23 cellular contexts compared by ENCODE assay signal in genomic region chr16:10086620-10087019, GRCh38.
"Had no signal": no experiment of that assay in that cellular context is flagged by ENCODE, and none has a peak within 500 bp of the region (broad histone marks: within the 10 kb centered on the region; RNA-seq: fewer than 3 reads in every experiment).

No MANE protein-coding gene starts in this region.

- H3K4me1 Mint-ChIP-seq: activated naive CD8-positive, alpha-beta T cell treated with anti-CD3 and anti-CD28 coated beads, Interleukin-2, amount 50 U/mL, for 24 hours; naive thymus-derived CD8-positive, alpha-beta T cell; stimulated activated naive B cell treated with anti-CD40 and anti-IgM and Interleukin-4, amounts not matched to agents 10 μg/mL and 1 μg/mL and 100 μg/mL, for 72 hours had no signal

- H3K4me3 Mint-ChIP-seq: activated CD4-positive, alpha-beta memory T cell treated with anti-CD3 and anti-CD28 coated beads for 36 hours; activated naive CD4-positive, alpha-beta T cell treated with anti-CD3 and anti-CD28 coated beads for 36 hours; activated naive CD8-positive, alpha-beta T cell treated with anti-CD3 and anti-CD28 coated beads, Interleukin-2, amount 50 U/mL, for 24 hours; activated T-cell treated with anti-CD3 and anti-CD28 coated beads, Interleukin-2, amount 50 U/mL, for 72 hours; mesothelial cell of epicardium; naive thymus-derived CD8-positive, alpha-beta T cell; neural progenitor cell; stimulated activated naive B cell treated with anti-CD40 and anti-IgM and Interleukin-4, amounts not matched to agents 10 μg/mL and 1 μg/mL and 100 μg/mL, for 72 hours; T-helper 1 cell treated with Interleukin-12 subunit alpha and Interleukin-12 subunit beta and Interleukin-4 antibody, amounts not matched to agents 30 μg/mL and 1 μg/mL, for 36 hours; type B pancreatic cell had no signal

- H3K36me3 Mint-ChIP-seq: activated CD4-positive, alpha-beta memory T cell treated with anti-CD3 and anti-CD28 coated beads for 36 hours; mesothelial cell of epicardium; neural progenitor cell; stimulated activated naive B cell treated with anti-CD40 and anti-IgM and Interleukin-4, amounts not matched to agents 10 μg/mL and 1 μg/mL and 100 μg/mL, for 72 hours had no signal

- H3K27ac ChIP-seq: body of pancreas, cardiac muscle cell, neural progenitor cell, thoracic aorta, vagina had no signal

- DNase-seq: activated CD4-positive, alpha-beta memory T cell treated with anti-CD3 and anti-CD28 coated beads for 36 hours; activated CD4-positive, alpha-beta T cell treated with anti-CD3 and anti-CD28 coated beads for 4 hours; activated CD4-positive, CD25-positive, alpha-beta regulatory T cell; activated effector memory CD4-positive, alpha-beta T cell treated with Interleukin-2 at 50 U/mL for 16 hours; activated naive CD4-positive, alpha-beta T cell treated with anti-CD3 and anti-CD28 coated beads for 36 hours; activated naive CD8-positive, alpha-beta T cell treated with anti-CD3 and anti-CD28 coated beads, Interleukin-2, amount 50 U/mL, for 24 hours; activated T-cell treated with anti-CD3 and anti-CD28 coated beads, Interleukin-2, amount 50 U/mL, for 72 hours; body of pancreas; head of caudate nucleus; naive thymus-derived CD8-positive, alpha-beta T cell; stimulated activated CD4-positive, alpha-beta T cell treated with anti-CD3 and anti-CD28 coated beads, Interleukin-2, amount 100 ng/mL, for 48 hours; stimulated activated CD8-positive, alpha-beta memory T cell treated with anti-CD3 and anti-CD28 coated beads, Interleukin-4, amount 100 ng/mL, for 48 hours; stimulated activated naive B cell treated with anti-CD40 and anti-IgM and Interleukin-4, amounts not matched to agents 10 μg/mL and 1 μg/mL and 100 μg/mL, for 72 hours; T1000 had no signal

- H3K27ac Mint-ChIP-seq: activated CD4-positive, alpha-beta memory T cell treated with anti-CD3 and anti-CD28 coated beads for 36 hours; activated naive CD4-positive, alpha-beta T cell treated with anti-CD3 and anti-CD28 coated beads for 36 hours; activated naive CD8-positive, alpha-beta T cell treated with anti-CD3 and anti-CD28 coated beads, Interleukin-2, amount 50 U/mL, for 24 hours; activated T-cell treated with anti-CD3 and anti-CD28 coated beads, Interleukin-2, amount 50 U/mL, for 72 hours; mesothelial cell of epicardium; naive thymus-derived CD8-positive, alpha-beta T cell; stimulated activated naive B cell treated with anti-CD40 and anti-IgM and Interleukin-4, amounts not matched to agents 10 μg/mL and 1 μg/mL and 100 μg/mL, for 72 hours; T-helper 1 cell treated with Interleukin-12 subunit alpha and Interleukin-12 subunit beta and Interleukin-4 antibody, amounts not matched to agents 30 μg/mL and 1 μg/mL, for 36 hours; type B pancreatic cell had no signal

- H3K4me1 ChIP-seq: vagina had no signal

- H3K4me3 ChIP-seq: body of pancreas, cardiac muscle cell, esophagus muscularis mucosa, neural progenitor cell, thoracic aorta, vagina had no signal

- H3K9me3 Mint-ChIP-seq: neural progenitor cell, type B pancreatic cell had no signal

- ATAC-seq: activated naive CD8-positive, alpha-beta T cell treated with anti-CD3 and anti-CD28 coated beads, Interleukin-2, amount 50 U/mL, for 24 hours; activated T-cell treated with anti-CD3 and anti-CD28 coated beads, Interleukin-2, amount 50 U/mL, for 72 hours; body of pancreas; left lobe of liver; naive thymus-derived CD8-positive, alpha-beta T cell; stimulated activated naive B cell treated with anti-CD40 and anti-IgM and Interleukin-4, amounts not matched to agents 10 μg/mL and 1 μg/mL and 100 μg/mL, for 72 hours had no signal

- H3K9me3 ChIP-seq: body of pancreas, esophagus muscularis mucosa, thoracic aorta, vagina had no signal

- H3K36me3 ChIP-seq: cardiac muscle cell, esophagus muscularis mucosa, neural progenitor cell, thoracic aorta, vagina had no signal

- H3K27me3 ChIP-seq: cardiac muscle cell, esophagus muscularis mucosa, neural progenitor cell, vagina had no signal
